In the genomic region with DNA sequence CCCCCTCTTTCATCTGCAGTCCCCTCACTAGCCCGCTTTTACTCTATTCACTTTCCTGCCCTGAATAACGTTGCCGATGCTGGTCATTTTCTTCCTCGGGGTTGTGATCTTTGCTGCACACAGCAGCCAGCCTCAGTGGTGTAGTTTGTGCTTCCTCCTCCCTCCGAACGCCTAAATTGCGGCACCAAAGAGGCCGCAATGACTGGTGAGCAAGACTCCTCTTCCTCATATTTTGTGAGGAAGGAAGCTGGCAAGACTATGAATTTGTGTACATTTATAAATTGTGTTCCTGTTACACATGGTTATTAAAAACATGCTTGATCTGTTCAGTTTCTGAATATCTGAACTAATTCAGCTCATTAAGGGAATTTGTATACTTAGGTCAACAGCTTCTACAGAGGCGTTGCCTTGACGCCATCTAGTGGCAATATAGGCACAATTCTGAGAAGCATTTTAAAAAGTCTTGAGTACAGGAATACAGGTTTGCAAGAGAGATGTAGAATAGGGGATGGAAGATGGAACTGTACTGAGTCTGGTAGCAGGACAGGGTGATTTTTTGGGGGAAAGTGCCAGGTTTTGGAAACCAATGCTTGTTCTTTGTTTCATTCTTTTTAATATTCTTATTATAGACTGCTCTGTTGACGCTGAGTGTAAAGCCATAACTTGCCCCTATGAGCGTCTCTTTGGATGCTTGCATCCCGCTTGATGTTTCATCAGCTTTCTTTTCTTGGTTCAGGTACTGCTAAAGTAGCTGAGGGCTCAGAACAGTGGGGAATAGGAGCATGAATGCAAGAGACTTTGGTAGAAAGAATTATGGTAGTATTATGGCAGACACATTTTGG, we compare ENCODE assay signal across 8 cellular contexts. TPM values are rescaled to one million over a fixed set of nuclear protein-coding genes. Genes with fewer than 3 reads are reported as not detected.
DNase-seq lines count a peak whose midpoint lies in the region; ATAC-seq and TF ChIP-seq lines count a peak whose summit lies in the region.

No MANE protein-coding gene starts in this region.

- intact Hi-C loops in heart right ventricle (cut with DNase I), result no loop called here
- intact Hi-C loops in sigmoid colon (cut with DNase I), result no loop called here

- ATAC-seq in GM18868 (IDR thresholded peaks at IDR 0.05; ENCODE audit: unreplicated experiment) (peak; percentile 86), HG03342 (IDR thresholded peaks at IDR 0.05; ENCODE audit: unreplicated experiment) (peak; percentile 86), heart right ventricle (peak in 3 of 8 donors; percentile 43 to 57 (median 51)), HG03039 (IDR thresholded peaks at IDR 0.05; ENCODE audit: unreplicated experiment) (no peak)
- peak; percentile 52 for ATAC-seq in activated T-helper 17 cell treated with anti-CD3 and anti-CD28 coated beads, Interleukin-2, amount 50 U/mL, for 72 hours (replicated peaks)

- TF ChIP-seq CTCF in heart right ventricle (IDR thresholded peaks at IDR 0.05) (peak; percentile 37 to 80 (median 74)), sigmoid colon (IDR thresholded peaks at IDR 0.05) (peak in 3 of 4 experiments; percentile 5 to 53 (median 16))

- H3K27ac ChIP-seq in heart right ventricle (no peak overlapping the region), sigmoid colon (no peak overlapping the region)

- H3K4me1 ChIP-seq in heart right ventricle (peaks cover 0 to 14% (median 0%) of the 10 kb centered on the region in 9 donors), sigmoid colon (no peaks in the 10 kb centered on the region)

- no peak overlapping the region for H3K4me3 ChIP-seq in heart right ventricle
- no peak overlapping the region for H3K4me3 ChIP-seq in sigmoid colon

- H3K36me3 Mint-ChIP-seq in activated T-helper 17 cell treated with anti-CD3 and anti-CD28 coated beads, Interleukin-2, amount 50 U/mL, for 72 hours (ENCODE audit: low read depth), result peaks cover 30% of the 10 kb centered on the region

- H3K9me3 Mint-ChIP-seq in activated T-helper 17 cell treated with anti-CD3 and anti-CD28 coated beads, Interleukin-2, amount 50 U/mL, for 72 hours, result no peaks in the 10 kb centered on the region

- peak; percentile 41 for DNase-seq in COR-L47 (lab: John Stamatoyannopoulos, UW)
- peak; percentile 54 for DNase-seq in NCI-H345 (lab: John Stamatoyannopoulos, UW)
- DNase-seq in heart right ventricle, result no peak
- no peak for DNase-seq in sigmoid colon

- H3K4me3 Mint-ChIP-seq in activated T-helper 17 cell treated with anti-CD3 and anti-CD28 coated beads, Interleukin-2, amount 50 U/mL, for 72 hours, result no peak overlapping the region

- WGBS in heart right ventricle, 2 donors, result 75 to 82% methylated on average over 13 of the region's 13 CpGs
- 71 to 80% methylated on average over 13 of the region's 13 CpGs for WGBS in sigmoid colon, 2 donors

- H3K4me1 Mint-ChIP-seq in activated T-helper 17 cell treated with anti-CD3 and anti-CD28 coated beads, Interleukin-2, amount 50 U/mL, for 72 hours, result no peaks in the 10 kb centered on the region

- no peak for TF ChIP-seq EP300 in sigmoid colon (IDR thresholded peaks at IDR 0.05)

- H3K27me3 Mint-ChIP-seq in activated T-helper 17 cell treated with anti-CD3 and anti-CD28 coated beads, Interleukin-2, amount 50 U/mL, for 72 hours, result no peaks in the 10 kb centered on the region

- H3K36me3 ChIP-seq in heart right ventricle (peaks cover 0 to 22% (median 0%) of the 10 kb centered on the region in 9 donors), sigmoid colon (peaks cover 0 to 13% (median 0%) of the 10 kb centered on the region in 4 donors)

- no peak for TF ChIP-seq POLR2A in sigmoid colon (IDR thresholded peaks at IDR 0.05)

- no peak overlapping the region for H3K27ac Mint-ChIP-seq in activated T-helper 17 cell treated with anti-CD3 and anti-CD28 coated beads, Interleukin-2, amount 50 U/mL, for 72 hours

- no peaks in the 10 kb centered on the region for H3K27me3 ChIP-seq in heart right ventricle
- H3K27me3 ChIP-seq in sigmoid colon, result no peaks in the 10 kb centered on the region

- H3K9me3 ChIP-seq in heart right ventricle, result no peaks in the 10 kb centered on the region
- no peaks in the 10 kb centered on the region for H3K9me3 ChIP-seq in sigmoid colon

RNA-seq across cellular contexts. Expression of a gene that starts 4.1 kb away (rescaled TPM):
- total RNA-seq in activated T-helper 17 cell treated with anti-CD3 and anti-CD28 coated beads, Interleukin-2, amount 50 U/mL, for 72 hours, result 1 to 10 TPM; 1.1 to 2.4 TPM
- total RNA-seq in heart right ventricle (under 1 TPM in 4 of 10 donors, not detected in 6; 0.23 to 0.35 (median 0.31) TPM), sigmoid colon (1 to 10 TPM in 3 of 4 donors, under 1 TPM in 1; 0.99 to 3.7 (median 2.1) TPM)
- polyA plus RNA-seq in heart right ventricle (under 1 TPM; 0.22 to 0.59 TPM), sigmoid colon (1 to 10 TPM in 1 of 3 donors, not detected in 2; 1.3 TPM)

RNA-seq across cellular contexts. Expression of a gene that starts 9.5 kb away (rescaled TPM):
- total RNA-seq in activated T-helper 17 cell treated with anti-CD3 and anti-CD28 coated beads, Interleukin-2, amount 50 U/mL, for 72 hours, result 1 to 10 TPM; 1.3 to 2.8 TPM
- under 1 TPM in 9 of 10 donors, not detected in 1; 0.10 to 0.28 (median 0.23) TPM for total RNA-seq in heart right ventricle
- polyA plus RNA-seq in heart right ventricle, result under 1 TPM; 0.03 to 0.59 TPM
- total RNA-seq in sigmoid colon, result 1 to 10 TPM; 1.1 to 1.5 (median 1.4) TPM
- under 1 TPM in 1 of 3 donors, not detected in 2; 0.48 TPM for polyA plus RNA-seq in sigmoid colon

RNA-seq across cellular contexts. Expression of a gene that starts 22.0 kb away (rescaled TPM):
- 1 to 10 TPM; 1.4 to 3.8 TPM for total RNA-seq in activated T-helper 17 cell treated with anti-CD3 and anti-CD28 coated beads, Interleukin-2, amount 50 U/mL, for 72 hours
- 1 to 10 TPM in 1 of 10 donors, under 1 TPM in 7, not detected in 2; 0.30 to 1.1 (median 0.46) TPM for total RNA-seq in heart right ventricle
- not detected for polyA plus RNA-seq in heart right ventricle
- 1 to 10 TPM in 2 of 4 donors, under 1 TPM in 2; 0.66 to 3.8 (median 1.3) TPM for total RNA-seq in sigmoid colon
- under 1 TPM in 1 of 3 donors, not detected in 2; 0.71 TPM for polyA plus RNA-seq in sigmoid colon

RNA-seq across cellular contexts. Expression of a gene that starts 47.8 kb away (rescaled TPM):
- total RNA-seq in activated T-helper 17 cell treated with anti-CD3 and anti-CD28 coated beads, Interleukin-2, amount 50 U/mL, for 72 hours, result 100 to 1,000 TPM; 139 to 213 TPM
- total RNA-seq in heart right ventricle (100 to 1,000 TPM in 9 of 10 donors, 10 to 100 TPM in 1; 97.4 to 122 (median 107) TPM), sigmoid colon (100 to 1,000 TPM in 3 of 4 donors, 10 to 100 TPM in 1; 77.0 to 137 (median 121) TPM)
- polyA plus RNA-seq in heart right ventricle (100 to 1,000 TPM; 175 to 256 TPM), sigmoid colon (100 to 1,000 TPM; 174 to 205 (median 190) TPM)

RNA-seq across cellular contexts. Expression of a gene that starts 55.4 kb away (rescaled TPM):
- total RNA-seq in activated T-helper 17 cell treated with anti-CD3 and anti-CD28 coated beads, Interleukin-2, amount 50 U/mL, for 72 hours, result not detected
- not detected for total RNA-seq in heart right ventricle
- not detected for polyA plus RNA-seq in heart right ventricle
- total RNA-seq in sigmoid colon, result not detected
- polyA plus RNA-seq in sigmoid colon, result not detected

Comparison
In these comparisons a context has a peak if more than half of its experiments do, and no peak if none do; other contexts are left out.
1. DNase-seq: peak in COR-L47 (single experiment) and NCI-H345 (single experiment); none in heart right ventricle (0 of 2) and sigmoid colon (single experiment).